Comparison of ENCODE assay signal across 13 cellular contexts in genomic region chr1:23651069-23651808, GRCh38. TPM values are rescaled to one million over a fixed set of nuclear protein-coding genes. Genes with fewer than 3 reads are reported as not detected.
DNase-seq lines count a peak whose midpoint lies in the region; ATAC-seq, FAIRE-seq and TF ChIP-seq lines count a peak whose summit lies in the region.
"Had no signal": no experiment of that assay in that cellular context is flagged by ENCODE, and none has a peak within 500 bp of the region (broad histone marks: within the 10 kb centered on the region; RNA-seq: fewer than 3 reads in every experiment).

No MANE protein-coding gene starts in this region.

- H3K79me2 ChIP-seq in OCI-LY7 (ENCODE audit: insufficient read depth, low read depth, low read length) = no peaks in the 10 kb centered on the region

- H3K36me3 ChIP-seq in OCI-LY7 (ENCODE audit: insufficient read depth, low read length) = 0 out of 2 replicates have a peak, but pooled peaks cover under 1% of the 10 kb centered on the region
- H3K36me3 ChIP-seq in pancreas = no peaks in the 10 kb centered on the region

- no peaks in the 10 kb centered on the region for H3K27me3 Mint-ChIP-seq in activated naive CD4-positive, alpha-beta T cell treated with anti-CD3 and anti-CD28 coated beads for 36 hours (ENCODE audit: low read depth)
- H3K27me3 Mint-ChIP-seq in activated CD8-positive, alpha-beta memory T cell treated with anti-CD3 and anti-CD28 coated beads, Interleukin-2, amount 10 ng/mL, durations not matched to agents 7 days and 5 days = peaks cover 21% of the 10 kb centered on the region
- peaks cover 7% of the 10 kb centered on the region for H3K27me3 Mint-ChIP-seq in activated naive CD8-positive, alpha-beta T cell treated with anti-CD3 and anti-CD28 coated beads, Interleukin-2, amount 50 U/mL, for 24 hours

- H3K27ac ChIP-seq in OCI-LY7 (ENCODE audit: low read depth, low read length, poor library complexity, severe bottlenecking) (peak overlapping the region; percentile 40), pancreas (no peak overlapping the region)

- WGBS in pancreas, 2 donors = 56 to 65% methylated on average over 7 of the region's 7 CpGs

- POLR2A ChIA-PET in OCI-LY7 (lab: Charles Lee) = interaction anchor here (0.5 to 1.1 kb wide), 5 partner anchors 12 to 77 kb away, joined by 3 to 4 read pairs (median 3); no protein-coding TSS in a partner anchor

- H2AFZ ChIP-seq in OCI-LY7 (ENCODE audit: low read length) = peak overlapping the region; percentile 25

- H3K27me3 ChIP-seq in pancreas = no peaks in the 10 kb centered on the region

- no peaks in the 10 kb centered on the region for H4K20me1 ChIP-seq in OCI-LY7 (ENCODE audit: insufficient read depth, low read length)

- peak; percentile 44 to 93 (median 77) for ATAC-seq in pancreas
- ATAC-seq in activated CD8-positive, alpha-beta memory T cell treated with anti-CD3 and anti-CD28 coated beads, Interleukin-2, amount 10 ng/mL, durations not matched to agents 7 days and 5 days = no peak
- ATAC-seq in activated naive CD8-positive, alpha-beta T cell treated with anti-CD3 and anti-CD28 coated beads, Interleukin-2, amount 50 U/mL, for 24 hours = no peak
- ATAC-seq: activated T-cell treated with anti-CD3 and anti-CD28 coated beads, Interleukin-2, amount 50 U/mL, for 72 hours had no signal

- H3K4me1 ChIP-seq in OCI-LY7 (ENCODE audit: insufficient read depth, low read length, poor library complexity, severe bottlenecking) (peaks cover 92% of the 10 kb centered on the region), pancreas (no peaks in the 10 kb centered on the region)

- peak; percentile 18 for DNase-seq in DMS79 treated with DMSO at 0.1 percent for 48 hours (lab: John Stamatoyannopoulos, UW)
- no peak for DNase-seq in OCI-LY7 (ENCODE audit: low spot score)
- peak; percentile 33 for DNase-seq in fibroblast of peridontal ligament (ENCODE audit: extremely low read depth)
- DNase-seq in pancreas = peak in 3 of 6 donors; percentile 52 to 84 (median 54)
- DNase-seq in SHP77 treated with DMSO at 0.1 percent for 48 hours (lab: John Stamatoyannopoulos, UW) = no peak
- DNase-seq in activated naive CD4-positive, alpha-beta T cell treated with anti-CD3 and anti-CD28 coated beads for 36 hours = no peak
- no peak for DNase-seq in activated CD8-positive, alpha-beta memory T cell treated with anti-CD3 and anti-CD28 coated beads, Interleukin-2, amount 10 ng/mL, durations not matched to agents 7 days and 5 days
- no peak for DNase-seq in activated naive CD8-positive, alpha-beta T cell treated with anti-CD3 and anti-CD28 coated beads, Interleukin-2, amount 50 U/mL, for 24 hours
- DNase-seq: activated T-cell treated with anti-CD3 and anti-CD28 coated beads, Interleukin-2, amount 50 U/mL, for 72 hours; CD4-positive, CD25-positive, alpha-beta regulatory T cell; central memory CD4-positive, alpha-beta T cell; KBM-7; NCI-H774 had no signal

- no peak for FAIRE-seq in pancreas (lab: Jason Lieb, UNC)

- H3K36me3 Mint-ChIP-seq in activated naive CD4-positive, alpha-beta T cell treated with anti-CD3 and anti-CD28 coated beads for 36 hours (ENCODE audit: low read depth) = no peaks in the 10 kb centered on the region
- no peaks in the 10 kb centered on the region for H3K36me3 Mint-ChIP-seq in activated CD8-positive, alpha-beta memory T cell treated with anti-CD3 and anti-CD28 coated beads, Interleukin-2, amount 10 ng/mL, durations not matched to agents 7 days and 5 days
- no peaks in the 10 kb centered on the region for H3K36me3 Mint-ChIP-seq in activated naive CD8-positive, alpha-beta T cell treated with anti-CD3 and anti-CD28 coated beads, Interleukin-2, amount 50 U/mL, for 24 hours (ENCODE audit: low read depth)
- H3K36me3 Mint-ChIP-seq: CD4-positive, CD25-positive, alpha-beta regulatory T cell had no signal

- H3K4me3 ChIP-seq in OCI-LY7 (ENCODE audit: low read depth, low read length, poor library complexity, severe bottlenecking) (peak overlapping the region; percentile 31), pancreas (no peak overlapping the region)

- BruUV-seq in OCI-LY7 (replicated peaks; lab: Mats Ljungman, UMichigan) = no TSS peak

- no peak overlapping the region for H3K27ac Mint-ChIP-seq in activated naive CD4-positive, alpha-beta T cell treated with anti-CD3 and anti-CD28 coated beads for 36 hours
- H3K27ac Mint-ChIP-seq in activated CD8-positive, alpha-beta memory T cell treated with anti-CD3 and anti-CD28 coated beads, Interleukin-2, amount 10 ng/mL, durations not matched to agents 7 days and 5 days = no peak overlapping the region
- no peak overlapping the region for H3K27ac Mint-ChIP-seq in activated naive CD8-positive, alpha-beta T cell treated with anti-CD3 and anti-CD28 coated beads, Interleukin-2, amount 50 U/mL, for 24 hours
- H3K27ac Mint-ChIP-seq: activated T-cell treated with anti-CD3 and anti-CD28 coated beads, Interleukin-2, amount 50 U/mL, for 72 hours; CD4-positive, CD25-positive, alpha-beta regulatory T cell had no signal

- no peaks in the 10 kb centered on the region for H3K9me3 ChIP-seq in OCI-LY7 (ENCODE audit: low read length)
- H3K9me3 ChIP-seq in pancreas = no peaks in the 10 kb centered on the region

- H3K9me3 Mint-ChIP-seq in activated naive CD4-positive, alpha-beta T cell treated with anti-CD3 and anti-CD28 coated beads for 36 hours = no peaks in the 10 kb centered on the region
- H3K9me3 Mint-ChIP-seq in activated CD8-positive, alpha-beta memory T cell treated with anti-CD3 and anti-CD28 coated beads, Interleukin-2, amount 10 ng/mL, durations not matched to agents 7 days and 5 days (ENCODE audit: low read depth) = no peaks in the 10 kb centered on the region
- H3K9me3 Mint-ChIP-seq in activated naive CD8-positive, alpha-beta T cell treated with anti-CD3 and anti-CD28 coated beads, Interleukin-2, amount 50 U/mL, for 24 hours = no peaks in the 10 kb centered on the region
- H3K9me3 Mint-ChIP-seq: activated T-cell treated with anti-CD3 and anti-CD28 coated beads, Interleukin-2, amount 50 U/mL, for 72 hours; CD4-positive, CD25-positive, alpha-beta regulatory T cell had no signal

- CTCF ChIA-PET in OCI-LY7 (lab: Charles Lee; ENCODE audit: unreplicated experiment) = interaction anchor here (0.6 kb wide), 1 partner anchor 19 kb away, joined by 6 read pairs; no protein-coding TSS in a partner anchor
- CTCF ChIA-PET in activated naive CD4-positive, alpha-beta T cell treated with anti-CD3 and anti-CD28 coated beads for 36 hours (lab: Charles Lee) = interaction anchor here (0.6 to 1.7 kb wide), 4 partner anchors 14 to 114 kb away, joined by 3 to 4 read pairs (median 3); no protein-coding TSS in a partner anchor
- CTCF ChIA-PET in activated CD8-positive, alpha-beta memory T cell treated with anti-CD3 and anti-CD28 coated beads, Interleukin-2, amount 10 ng/mL, durations not matched to agents 7 days and 5 days (lab: Charles Lee) = interaction anchor here (1.2 kb wide), 1 partner anchor 14 kb away, joined by 3 read pairs; no protein-coding TSS in a partner anchor

- H3K4me1 Mint-ChIP-seq in activated naive CD4-positive, alpha-beta T cell treated with anti-CD3 and anti-CD28 coated beads for 36 hours (ENCODE audit: low read depth) = no peaks in the 10 kb centered on the region
- H3K4me1 Mint-ChIP-seq in activated CD8-positive, alpha-beta memory T cell treated with anti-CD3 and anti-CD28 coated beads, Interleukin-2, amount 10 ng/mL, durations not matched to agents 7 days and 5 days = no peaks in the 10 kb centered on the region
- H3K4me1 Mint-ChIP-seq in activated naive CD8-positive, alpha-beta T cell treated with anti-CD3 and anti-CD28 coated beads, Interleukin-2, amount 50 U/mL, for 24 hours = no peaks in the 10 kb centered on the region
- H3K4me1 Mint-ChIP-seq: CD4-positive, CD25-positive, alpha-beta regulatory T cell had no signal

- intact Hi-C loops in OCI-LY7 (cut with micrococcal nuclease; ENCODE audit: unreplicated experiment) = no loop called here
- intact Hi-C loops in pancreas (cut with DNase I) = no loop called here
- intact Hi-C loops in activated naive CD4-positive, alpha-beta T cell treated with anti-CD3 and anti-CD28 coated beads for 36 hours (cut with micrococcal nuclease) = no loop called here

- TF ChIP-seq CTCF in OCI-LY7 (conservative IDR thresholded peaks at IDR 0.05; ENCODE audit: low read length) (no peak), pancreas (IDR thresholded peaks at IDR 0.05) (no peak)

- no peak overlapping the region for H3K4me3 Mint-ChIP-seq in activated naive CD4-positive, alpha-beta T cell treated with anti-CD3 and anti-CD28 coated beads for 36 hours
- H3K4me3 Mint-ChIP-seq in activated CD8-positive, alpha-beta memory T cell treated with anti-CD3 and anti-CD28 coated beads, Interleukin-2, amount 10 ng/mL, durations not matched to agents 7 days and 5 days = no peak overlapping the region
- H3K4me3 Mint-ChIP-seq in activated naive CD8-positive, alpha-beta T cell treated with anti-CD3 and anti-CD28 coated beads, Interleukin-2, amount 50 U/mL, for 24 hours = no peak overlapping the region
- H3K4me3 Mint-ChIP-seq: activated T-cell treated with anti-CD3 and anti-CD28 coated beads, Interleukin-2, amount 50 U/mL, for 72 hours; CD4-positive, CD25-positive, alpha-beta regulatory T cell had no signal

- H3K4me2 ChIP-seq in OCI-LY7 (ENCODE audit: low read length) = peak overlapping the region; percentile 60

- no peaks in the 10 kb centered on the region for H3K9me2 ChIP-seq in OCI-LY7 (ENCODE audit: insufficient read depth, low read length)

RNA-seq across cellular contexts. Expression of gene RPL11, which starts 40.4 kb away (rescaled TPM):
- 1,891 and 2,496 TPM in 2 replicates for total RNA-seq in OCI-LY7 (2014; rRNA removed; shearing (Covaris generic))
- total RNA-seq in OCI-LY7 (2022) = 1,767 and 1,774 TPM in 2 replicates
- total RNA-seq in pancreas = 100 to 1,000 TPM; 511 to 819 (median 681) TPM
- polyA plus RNA-seq in pancreas = 1,000 to 10,000 TPM; 1,351 to 1,484 TPM
- total RNA-seq in activated naive CD4-positive, alpha-beta T cell treated with anti-CD3 and anti-CD28 coated beads for 36 hours = 1,000 to 10,000 TPM; 1,701 to 1,742 TPM
- total RNA-seq in activated CD8-positive, alpha-beta memory T cell treated with anti-CD3 and anti-CD28 coated beads, Interleukin-2, amount 10 ng/mL, durations not matched to agents 7 days and 5 days = 1,000 to 10,000 TPM in 1 of 2 experiments, 100 to 1,000 TPM in 1; 844 to 1,001 TPM

Comparison
In these comparisons a context has a peak if more than half of its experiments do, and no peak if none do; other contexts are left out.
1. DNase-seq: peak in DMS79 treated with DMSO at 0.1 percent for 48 hours (single experiment) and fibroblast of peridontal ligament (single experiment); none in OCI-LY7 (single experiment), SHP77 treated with DMSO at 0.1 percent for 48 hours (single experiment), activated naive CD4-positive, alpha-beta T cell treated with anti-CD3 and anti-CD28 coated beads for 36 hours (single experiment), activated CD8-positive, alpha-beta memory T cell treated with anti-CD3 and anti-CD28 coated beads, Interleukin-2, amount 10 ng/mL, durations not matched to agents 7 days and 5 days (single experiment) and activated naive CD8-positive, alpha-beta T cell treated with anti-CD3 and anti-CD28 coated beads, Interleukin-2, amount 50 U/mL, for 24 hours (single experiment).
2. ATAC-seq: peak in pancreas (4 of 4); none in activated CD8-positive, alpha-beta memory T cell treated with anti-CD3 and anti-CD28 coated beads, Interleukin-2, amount 10 ng/mL, durations not matched to agents 7 days and 5 days (single experiment) and activated naive CD8-positive, alpha-beta T cell treated with anti-CD3 and anti-CD28 coated beads, Interleukin-2, amount 50 U/mL, for 24 hours (single experiment).